17 cellular contexts compared by ENCODE assay signal in genomic region chr13:82739881-82740280, GRCh38.
A peak's percentile ranks its signal among the peaks of the same experiment; 100 is the strongest.
DNase-seq lines count a peak whose midpoint lies in the region; ATAC-seq and TF ChIP-seq lines count a peak whose summit lies in the region.
"Had no signal": no experiment of that assay in that cellular context is flagged by ENCODE, and none has a peak within 500 bp of the region (broad histone marks: within the 10 kb centered on the region; RNA-seq: fewer than 3 reads in every experiment).

No MANE protein-coding gene starts in this region.

- H3K27ac Mint-ChIP-seq in chondrocyte (ENCODE audit: unreplicated experiment): no peak overlapping the region
- H3K27ac Mint-ChIP-seq: activated CD4-positive, alpha-beta T cell treated with anti-CD3 and anti-CD28 coated beads, Interleukin-2, amount 10 ng/mL, durations not matched to agents 24 days and 14 days had no signal

- H3K4me3 Mint-ChIP-seq in chondrocyte (ENCODE audit: unreplicated experiment): no peak overlapping the region
- H3K4me3 Mint-ChIP-seq: activated CD4-positive, alpha-beta T cell treated with anti-CD3 and anti-CD28 coated beads, Interleukin-2, amount 10 ng/mL, durations not matched to agents 24 days and 14 days had no signal

- DNase-seq in ELR (ENCODE audit: low read depth) (peak; percentile 8), chondrocyte (ENCODE audit: low spot score) (no peak), left lobe of liver (ENCODE audit: low spot score) (no peak)
- no peak for DNase-seq in activated CD4-positive, alpha-beta T cell treated with anti-CD3 and anti-CD28 coated beads for 1 hour
- DNase-seq: activated CD4-positive, alpha-beta T cell treated with anti-CD3 and anti-CD28 coated beads, Interleukin-2, amount 10 ng/mL, durations not matched to agents 24 days and 14 days; activated gamma-delta T cell treated with Interleukin-2 at 50 U/mL for 16 hours; anterior cingulate cortex; C1 segment of cervical spinal cord; left ventricle myocardium inferior; mucosa of descending colon; NCI-H1417; NCI-H69; T-helper 9 cell; testis had no signal

- peak; percentile 49; the same call in 1 of the 2 replicates for TF ChIP-seq CTCF in LNCAP (IDR thresholded peaks at IDR 0.05)
- peak; percentile 65 for TF ChIP-seq CTCF in chondrocyte (IDR thresholded peaks at IDR 0.05)

- peaks cover 10% of the 10 kb centered on the region for H3K4me1 Mint-ChIP-seq in chondrocyte (ENCODE audit: low read depth)
- H3K4me1 Mint-ChIP-seq: activated CD4-positive, alpha-beta T cell treated with anti-CD3 and anti-CD28 coated beads, Interleukin-2, amount 10 ng/mL, durations not matched to agents 24 days and 14 days had no signal

- no peaks in the 10 kb centered on the region for H3K27me3 Mint-ChIP-seq in chondrocyte (ENCODE audit: low read depth)
- H3K27me3 Mint-ChIP-seq: activated CD4-positive, alpha-beta T cell treated with anti-CD3 and anti-CD28 coated beads, Interleukin-2, amount 10 ng/mL, durations not matched to agents 24 days and 14 days had no signal

- H3K36me3 Mint-ChIP-seq in chondrocyte (ENCODE audit: low read depth): peaks cover 11% of the 10 kb centered on the region

- ATAC-seq in left lobe of liver: peak; percentile 43
- ATAC-seq in GM21717 (IDR thresholded peaks at IDR 0.05; ENCODE audit: unreplicated experiment): no peak
- no peak for ATAC-seq in HG03139 (IDR thresholded peaks at IDR 0.05; ENCODE audit: unreplicated experiment)
- ATAC-seq: mucosa of descending colon had no signal

- peaks cover 28% of the 10 kb centered on the region for H3K9me3 Mint-ChIP-seq in chondrocyte (ENCODE audit: low read depth)
